In genomic region chr2:176270100-176270750, GRCh38 we compare ENCODE assay signal across 9 cellular contexts. TPM values are rescaled to one million over a fixed set of nuclear protein-coding genes. Genes with fewer than 3 reads are reported as not detected.
DNase-seq lines count a peak whose midpoint lies in the region; ATAC-seq, FAIRE-seq and TF ChIP-seq lines count a peak whose summit lies in the region.
"Had no signal": no experiment of that assay in that cellular context is flagged by ENCODE, and none has a peak within 500 bp of the region (broad histone marks: within the 10 kb centered on the region; RNA-seq: fewer than 3 reads in every experiment).

No MANE protein-coding gene starts in this region.

- H3K4me3 ChIP-seq in WI38 (ENCODE audit: low read depth, low read length) (peak overlapping the region; percentile 94), right cardiac atrium (ENCODE audit: low read length) (peak overlapping the region; percentile 85)

- no peaks in the 10 kb centered on the region for H3K27me3 ChIP-seq in right cardiac atrium (ENCODE audit: control insufficient read depth, insufficient read depth)

- FAIRE-seq in frontal cortex (lab: Jason Lieb, UNC) = no peak
- FAIRE-seq: A204.1 had no signal

- intact Hi-C loops in right cardiac atrium (cut with DNase I) = no loop called here

- H3K9me3 ChIP-seq in right cardiac atrium (ENCODE audit: control insufficient read depth, low read length) = no peaks in the 10 kb centered on the region

- DNase-seq in DMS53 (lab: John Stamatoyannopoulos, UW) (peak; percentile 33), DMS53 treated with DMSO at 0.1 percent for 48 hours (lab: John Stamatoyannopoulos, UW; ENCODE audit: unreplicated experiment) (no peak), right cardiac atrium (no peak), frontal cortex (ENCODE audit: low spot score in 2 of 2) (no peak)
- DNase-seq in stimulated activated CD8-positive, alpha-beta memory T cell treated with anti-CD3 and anti-CD28 coated beads, Interleukin-4, amount 100 ng/mL, for 48 hours = peak; percentile 27
- DNase-seq in effector CD8-positive, alpha-beta T cell (lab: John Stamatoyannopoulos, UW) = no peak

- 55% methylated on average over 18 of the region's 18 CpGs for WGBS in right cardiac atrium

- no peak overlapping the region for H3K27ac ChIP-seq in right cardiac atrium (ENCODE audit: low read length)

- H3K4me1 ChIP-seq in right cardiac atrium (ENCODE audit: control insufficient read depth, insufficient read depth, low read length) = no peaks in the 10 kb centered on the region

- TF ChIP-seq CTCF in WI38 (IDR thresholded peaks at IDR 0.05; ENCODE audit: low read depth, low read length) = no peak

- ATAC-seq in right cardiac atrium (peak in 1 of 2 donors; percentile 8), HG02763 (IDR thresholded peaks at IDR 0.05; ENCODE audit: unreplicated experiment) (no peak)

RNA-seq across cellular contexts. Expression of gene MTX2, which starts 1.0 kb away (rescaled TPM):
- total RNA-seq in right cardiac atrium (10 to 100 TPM; 34.7 to 51.7 (median 43.2) TPM), frontal cortex (55.4 TPM)
- 83.3 TPM for polyA plus RNA-seq in right cardiac atrium

Comparison
In these comparisons a context has a peak if more than half of its experiments do, and no peak if none do; other contexts are left out.
1. DNase-seq: peak in DMS53 (single experiment) and stimulated activated CD8-positive, alpha-beta memory T cell treated with anti-CD3 and anti-CD28 coated beads, Interleukin-4, amount 100 ng/mL, for 48 hours (single experiment); none in DMS53 treated with DMSO at 0.1 percent for 48 hours (single experiment), right cardiac atrium (0 of 3), effector CD8-positive, alpha-beta T cell (single experiment) and frontal cortex (0 of 2).